In genomic region chr1:159161001-159161718, GRCh38 we compare ENCODE assay signal across 8 cellular contexts. TPM values are rescaled to one million over a fixed set of nuclear protein-coding genes. Genes with fewer than 3 reads are reported as not detected.
DNase-seq lines count a peak whose midpoint lies in the region; ATAC-seq and TF ChIP-seq lines count a peak whose summit lies in the region.

No MANE protein-coding gene starts in this region.

- in situ Hi-C loops in GM23248 (cut with MboI) = loop anchor here (5.0 to 25.0 kb wide), 3 partner anchors 36 to 851 kb away; no protein-coding TSS in a partner anchor

- H3K27ac ChIP-seq in GM23248 (peak overlapping the region; percentile 60), RWPE1 (peak overlapping the region; percentile 67), tibial nerve (peak overlapping the region in 1 of 4 donors; percentile 69)

- DNase-seq in GF-D8 (lab: John Stamatoyannopoulos, UW) (peak; percentile 28), GM23248 (peak; percentile 93), Kasumi-1 (lab: John Stamatoyannopoulos, UW) (peak; percentile 85 to 95), RWPE1 (ENCODE audit: low spot score) (peak; percentile 78), foreskin fibroblast (peak; percentile 82 to 91), osteocyte (ENCODE audit: extremely low spot score, unreplicated experiment) (no peak), tibial nerve (ENCODE audit: low spot score in 2 of 2) (peak; percentile 51 to 74)

- H3K9me3 Mint-ChIP-seq in activated T-helper 17 cell treated with anti-CD3 and anti-CD28 coated beads, Interleukin-2, amount 50 U/mL, for 72 hours = no peaks in the 10 kb centered on the region
- H3K9me3 Mint-ChIP-seq in osteocyte (ENCODE audit: unreplicated experiment) = no peaks in the 10 kb centered on the region

- no peak for TF ChIP-seq POLR2A in tibial nerve (IDR thresholded peaks at IDR 0.05)

- H3K4me1 Mint-ChIP-seq in activated T-helper 17 cell treated with anti-CD3 and anti-CD28 coated beads, Interleukin-2, amount 50 U/mL, for 72 hours = peaks cover 4% of the 10 kb centered on the region
- peaks cover 2% of the 10 kb centered on the region for H3K4me1 Mint-ChIP-seq in osteocyte (ENCODE audit: unreplicated experiment)

- H3K4me3 Mint-ChIP-seq in activated T-helper 17 cell treated with anti-CD3 and anti-CD28 coated beads, Interleukin-2, amount 50 U/mL, for 72 hours = no peak overlapping the region
- no peak overlapping the region for H3K4me3 Mint-ChIP-seq in osteocyte (ENCODE audit: unreplicated experiment)

- ATAC-seq in activated T-helper 17 cell treated with anti-CD3 and anti-CD28 coated beads, Interleukin-2, amount 50 U/mL, for 72 hours (replicated peaks) = peak; percentile 85

- peaks cover 3% of the 10 kb centered on the region; the same call in 1 of the 2 replicates for H3F3A ChIP-seq in GM23248 (ENCODE audit: insufficient read depth)

- H3K27me3 ChIP-seq in GM23248 (replicated peaks; ENCODE audit: insufficient read depth) = peaks cover 10% of the 10 kb centered on the region
- H3K27me3 ChIP-seq in tibial nerve = no peaks in the 10 kb centered on the region

- peak in 1 of 2 donors; percentile 36 for TF ChIP-seq EP300 in tibial nerve (IDR thresholded peaks at IDR 0.05)

- H3K9me3 ChIP-seq in GM23248 (ENCODE audit: low read depth) = no peaks in the 10 kb centered on the region
- H3K9me3 ChIP-seq in tibial nerve = no peaks in the 10 kb centered on the region

- H3K27ac Mint-ChIP-seq in activated T-helper 17 cell treated with anti-CD3 and anti-CD28 coated beads, Interleukin-2, amount 50 U/mL, for 72 hours = no peak overlapping the region
- no peak overlapping the region for H3K27ac Mint-ChIP-seq in osteocyte (ENCODE audit: unreplicated experiment)

- POLR2A ChIA-PET in RWPE1 (lab: Yijun Ruan, JAX; ENCODE audit: low non-redundant PET) = no interaction called here

- H3K4me2 ChIP-seq in GM23248 (ENCODE audit: unreplicated experiment) = peak overlapping the region; percentile 97

- CTCF ChIA-PET in RWPE1 (lab: Yijun Ruan, JAX) = interaction anchor here (0.6 to 2.8 kb wide), 5 partner anchors 36 to 638 kb away, joined by 3 to 23 read pairs (median 3); no protein-coding TSS in a partner anchor

- no peaks in the 10 kb centered on the region for H3K9me2 ChIP-seq in GM23248 (ENCODE audit: insufficient read depth)

- H3K4me1 ChIP-seq in GM23248 (ENCODE audit: insufficient read depth) (peaks cover 7% of the 10 kb centered on the region), tibial nerve (peaks cover 0 to 8% (median 1%) of the 10 kb centered on the region in 4 donors)

- H3K27me3 Mint-ChIP-seq in activated T-helper 17 cell treated with anti-CD3 and anti-CD28 coated beads, Interleukin-2, amount 50 U/mL, for 72 hours = peaks cover 59% of the 10 kb centered on the region
- H3K27me3 Mint-ChIP-seq in osteocyte (ENCODE audit: unreplicated experiment) = peaks cover 14% of the 10 kb centered on the region

- H3K79me2 ChIP-seq in GM23248 (ENCODE audit: insufficient read depth) = no peaks in the 10 kb centered on the region

- H3K9ac ChIP-seq in GM23248 = peak overlapping the region; percentile 57

- TF ChIP-seq CTCF in RWPE1 (conservative IDR thresholded peaks at IDR 0.05; ENCODE audit: low read depth) = peak; percentile 97
- peak; percentile 98 for TF ChIP-seq CTCF in foreskin fibroblast (IDR thresholded peaks at IDR 0.05; ENCODE audit: low read depth, low read length)
- peak; percentile 96 for TF ChIP-seq CTCF in osteocyte (IDR thresholded peaks at IDR 0.05)
- TF ChIP-seq CTCF in tibial nerve (IDR thresholded peaks at IDR 0.05) = peak; percentile 87 to 98 (median 94)

- H3K36me3 ChIP-seq in GM23248 (ENCODE audit: low read depth) (no peaks in the 10 kb centered on the region), tibial nerve (no peaks in the 10 kb centered on the region)

- 1% methylated on average over 4 of the region's 4 CpGs for WGBS in GM23248 (ENCODE audit: low coverage in 1 of 2, low lambda C conversion rate in 2 of 2, missing lambda C conversion rate in 2 of 2), 2 experiments
- 0 to 4% methylated on average over 4 of the region's 4 CpGs for WGBS in tibial nerve, 2 donors

- H3K4me3 ChIP-seq in GM23248 (peak overlapping the region; percentile 64), foreskin fibroblast (ENCODE audit: low read depth in 1 of 2, low read length in 2 of 2) (peak overlapping the region in 1 of 2 donors; percentile 8), tibial nerve (no peak overlapping the region)

- no peaks in the 10 kb centered on the region for H4K20me1 ChIP-seq in GM23248 (ENCODE audit: insufficient read depth)

- peak overlapping the region; percentile 34; the same call in 1 of the 2 replicates for H2AFZ ChIP-seq in GM23248

- H3K36me3 Mint-ChIP-seq in activated T-helper 17 cell treated with anti-CD3 and anti-CD28 coated beads, Interleukin-2, amount 50 U/mL, for 72 hours (ENCODE audit: low read depth) = no peaks in the 10 kb centered on the region
- H3K36me3 Mint-ChIP-seq in osteocyte (ENCODE audit: unreplicated experiment) = no peaks in the 10 kb centered on the region

RNA-seq across cellular contexts. Expression of gene CADM3, which starts 10.3 kb away (rescaled TPM):
- not detected in 2 replicates for total RNA-seq in GM23248 (2014; rRNA removed; shearing (Covaris generic))
- 0.14 TPM in 1 of 2 replicates, not detected in the other for polyA plus RNA-seq in GM23248 (2016; fragmentation: Nextera tagmentation; extraction: Ambion mirVana)
- total RNA-seq in activated T-helper 17 cell treated with anti-CD3 and anti-CD28 coated beads, Interleukin-2, amount 50 U/mL, for 72 hours = not detected
- 0.13 TPM in 1 of 2 replicates, not detected in the other for total RNA-seq in osteocyte
- 10 to 100 TPM; 56.1 to 99.2 (median 85.9) TPM for total RNA-seq in tibial nerve

RNA-seq across cellular contexts. Expression of gene ACKR1, which starts 43.5 kb away (rescaled TPM):
- total RNA-seq in GM23248 (2014; rRNA removed; shearing (Covaris generic)) = not detected in 2 replicates
- polyA plus RNA-seq in GM23248 (2016; fragmentation: Nextera tagmentation; extraction: Ambion mirVana) = not detected in 2 replicates
- not detected for total RNA-seq in activated T-helper 17 cell treated with anti-CD3 and anti-CD28 coated beads, Interleukin-2, amount 50 U/mL, for 72 hours
- not detected in 2 replicates for total RNA-seq in osteocyte
- 100 to 1,000 TPM; 128 to 363 (median 212) TPM for total RNA-seq in tibial nerve

Comparison
In these comparisons a context has a peak if more than half of its experiments do, and no peak if none do; other contexts are left out.
1. RNA of gene CADM3, which starts 10.3 kb away (total RNA-seq): 56.1 to 99.2 TPM in tibial nerve; 0.13 TPM in osteocyte, not detected in GM23248 and not detected in activated T-helper 17 cell treated with anti-CD3 and anti-CD28 coated beads, Interleukin-2, amount 50 U/mL, for 72 hours; every median in the first group is over 10 times any median in the second.
2. RNA of gene ACKR1, which starts 43.5 kb away (total RNA-seq): 128 to 363 TPM in tibial nerve; not detected in GM23248, not detected in activated T-helper 17 cell treated with anti-CD3 and anti-CD28 coated beads, Interleukin-2, amount 50 U/mL, for 72 hours and not detected in osteocyte; every median in the first group is over 100 times any median in the second.
3. Peak in every context shown above with its lines, with median percentiles within 50 percentile points of each other: CTCF ChIP-seq.